ENCODE assay signal across 26 cellular contexts in the genomic region with DNA sequence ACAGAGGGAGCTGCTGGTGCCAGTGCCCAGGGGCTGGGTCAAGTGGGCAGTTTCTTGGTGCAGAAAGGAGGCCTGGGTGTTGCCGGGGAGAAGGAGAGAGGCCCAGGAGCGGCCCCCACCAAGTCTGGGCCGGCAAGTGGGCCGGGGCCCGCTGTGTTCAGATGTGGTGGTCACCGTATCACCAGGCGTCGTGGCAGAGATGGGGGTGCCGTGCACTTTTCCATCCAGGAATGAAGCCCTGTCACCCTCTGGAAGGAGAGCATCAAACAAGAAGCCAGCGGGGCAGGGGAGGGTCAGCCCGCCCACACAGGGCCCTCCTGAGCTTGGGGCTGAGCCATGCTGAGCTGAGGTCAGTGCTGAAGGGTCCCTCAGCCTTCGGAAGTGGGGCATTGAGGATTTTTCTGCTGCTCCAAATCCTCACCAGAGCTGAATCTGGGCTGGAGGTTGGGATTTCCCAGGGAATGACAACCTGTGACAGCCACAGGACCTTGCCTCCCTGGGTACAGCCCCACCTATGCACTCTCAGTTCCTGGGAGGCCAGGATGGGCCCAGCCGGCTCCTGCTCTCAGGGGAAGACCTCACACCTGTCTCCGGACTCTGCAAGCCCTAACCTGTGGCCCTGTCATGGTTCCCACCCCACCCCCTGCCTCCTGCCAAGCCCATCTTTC. TPM values are rescaled to one million over a fixed set of nuclear protein-coding genes. Genes with fewer than 3 reads are reported as not detected.
DNase-seq lines count a peak whose midpoint lies in the region; ATAC-seq and TF ChIP-seq lines count a peak whose summit lies in the region.
"Had no signal": no experiment of that assay in that cellular context is flagged by ENCODE, and none has a peak within 500 bp of the region (broad histone marks: within the 10 kb centered on the region; RNA-seq: fewer than 3 reads in every experiment).

No MANE protein-coding gene starts in this region.

- 83 to 91% (median 87%) methylated on average over 12 to 14 of the region's 14 CpGs for WGBS in heart left ventricle, 4 donors

- H3K36me3 ChIP-seq in heart left ventricle (peaks cover 0 to 6% (median 0%) of the 10 kb centered on the region in 9 donors), uterus (no peaks in the 10 kb centered on the region)
- H3K36me3 ChIP-seq: BLaER1 treated with 17β-estradiol and CSF1 and Interleukin-3, amounts not matched to agents 10 nM and 100 nM had no signal

- H3K9me3 ChIP-seq in heart left ventricle, result peaks cover 0 to 4% (median 0%) of the 10 kb centered on the region in 12 donors
- H3K9me3 ChIP-seq in uterus, result no peaks in the 10 kb centered on the region
- H3K9me3 ChIP-seq: BLaER1 treated with 17β-estradiol and CSF1 and Interleukin-3, amounts not matched to agents 10 nM and 100 nM had no signal

- H3K4me1 ChIP-seq in heart left ventricle, result peaks cover 0 to 68% (median 24%) of the 10 kb centered on the region in 12 donors
- H3K4me1 ChIP-seq in foreskin keratinocyte, result no peaks in the 10 kb centered on the region
- peaks cover 0 to 12% of the 10 kb centered on the region in 2 donors for H3K4me1 ChIP-seq in uterus

- H3K27ac ChIP-seq in heart left ventricle, result peak overlapping the region in 8 of 12 donors; percentile 24 to 78 (median 64)
- H3K27ac ChIP-seq in foreskin keratinocyte, result no peak overlapping the region
- peak overlapping the region; percentile 80 for H3K27ac ChIP-seq in uterus
- H3K27ac ChIP-seq in substantia nigra (ENCODE audit: low read depth, low read length, poor library complexity, severe bottlenecking), result no peak overlapping the region
- H3K27ac ChIP-seq: BLaER1 treated with 17β-estradiol and CSF1 and Interleukin-3, amounts not matched to agents 10 nM and 100 nM; epithelial cell of prostate; SK-N-MC; skin epidermis had no signal

- no peak for TF ChIP-seq CTCF in heart left ventricle (IDR thresholded peaks at IDR 0.05)
- no peak for TF ChIP-seq CTCF in foreskin keratinocyte (conservative IDR thresholded peaks at IDR 0.05)
- no peak for TF ChIP-seq CTCF in omental fat pad (IDR thresholded peaks at IDR 0.05)
- TF ChIP-seq CTCF in uterus (IDR thresholded peaks at IDR 0.05), result no peak

- DNase-seq in heart left ventricle (peak in 1 of 5 donors; percentile 16), Right ventricle myocardium inferior (ENCODE audit: missing footprints) (no peak), foreskin keratinocyte (no peak), omental fat pad (ENCODE audit: low spot score) (peak; percentile 14), uterus (peak in 1 of 2 donors; percentile 30), substantia nigra (lab: John Stamatoyannopoulos, UW) (no peak), T-helper 1 cell (no peak)
- DNase-seq: activated CD8-positive, alpha-beta T cell treated with anti-CD3 and anti-CD28 coated beads for 36 hours; activated gamma-delta T cell treated with Interleukin-2 at 50 U/mL for 16 hours; activated naive CD8-positive, alpha-beta T cell treated with anti-CD3 and anti-CD28 coated beads, Interleukin-2, amount 50 U/mL, for 24 hours; COR-L47; DMS79 treated with DMSO at 0.1 percent for 48 hours; IMR-90; NCI-H1092; NCI-H187 treated with DMSO at 0.1 percent for 48 hours; NCI-H2227 treated with DMSO at 0.1 percent for 48 hours; nephron progenitor cell; RPMI8226; stimulated activated CD4-positive, alpha-beta T cell treated with anti-CD3 and anti-CD28 coated beads, Interleukin-2, amount 100 ng/mL, for 48 hours; T-helper 9 cell had no signal

- TF ChIP-seq POLR2A in heart left ventricle (IDR thresholded peaks at IDR 0.05), result no peak
- no peak for TF ChIP-seq POLR2A in uterus (IDR thresholded peaks at IDR 0.05)

- peak in 1 of 4 donors; percentile 7 for ATAC-seq in heart left ventricle
- no peak for ATAC-seq in Right ventricle myocardium inferior
- ATAC-seq in foreskin keratinocyte, result peak; percentile 23
- no peak for ATAC-seq in omental fat pad (ENCODE audit: low FRiP score)
- ATAC-seq in GM21447 (IDR thresholded peaks at IDR 0.05; ENCODE audit: unreplicated experiment), result no peak
- ATAC-seq: activated CD8-positive, alpha-beta T cell treated with anti-CD3 and anti-CD28 coated beads for 36 hours; activated naive CD8-positive, alpha-beta T cell treated with anti-CD3 and anti-CD28 coated beads, Interleukin-2, amount 50 U/mL, for 24 hours; WTC11 had no signal

- H3K4me3 ChIP-seq in heart left ventricle, result no peak overlapping the region
- no peak overlapping the region for H3K4me3 ChIP-seq in uterus
- H3K4me3 ChIP-seq: BLaER1 treated with 17β-estradiol and CSF1 and Interleukin-3, amounts not matched to agents 10 nM and 100 nM; SK-N-MC; skin epidermis had no signal

- intact Hi-C loops in heart left ventricle (cut with DNase I), result loop anchor here in 8 of 10 donors (2.0 to 10.0 kb wide), 8 partner anchors 42 to 129 kb away; no protein-coding TSS in a partner anchor
- intact Hi-C loops in Right ventricle myocardium inferior (cut with DNase I), result loop anchor here (2.0 to 5.0 kb wide), 3 partner anchors 33 to 127 kb away; no protein-coding TSS in a partner anchor
- intact Hi-C loops in uterus (cut with DNase I; ENCODE audit: low total_unique reads), result no loop called here

- H3K27me3 ChIP-seq in heart left ventricle (no peaks in the 10 kb centered on the region), foreskin keratinocyte (peaks cover 25% of the 10 kb centered on the region), uterus (no peaks in the 10 kb centered on the region)

RNA-seq across cellular contexts. Expression of a gene that starts 27.9 kb away (rescaled TPM):
- 100 to 1,000 TPM in 6 of 9 donors, 10 to 100 TPM in 3; 78.1 to 179 (median 113) TPM for total RNA-seq in heart left ventricle
- 10 to 100 TPM; 38.6 to 60.1 TPM for polyA plus RNA-seq in heart left ventricle
- 108 TPM for total RNA-seq in Right ventricle myocardium inferior
- total RNA-seq in foreskin keratinocyte, result 16.2 and 16.7 TPM in 2 replicates
- polyA plus RNA-seq in foreskin keratinocyte, result 8.8 and 10.6 TPM in 2 replicates
- total RNA-seq in omental fat pad, result 10 to 100 TPM; 34.1 to 49.3 (median 43.3) TPM
- 100 to 1,000 TPM in 1 of 4 donors, 10 to 100 TPM in 3; 22.5 to 160 (median 93.2) TPM for total RNA-seq in uterus

Comparison
In these comparisons a context has a peak if more than half of its experiments do, and no peak if none do; other contexts are left out.
1. H3K27ac ChIP-seq: peak in heart left ventricle (8 of 12) and uterus (2 of 2); none in foreskin keratinocyte (single experiment) and substantia nigra (single experiment).